ENCODE assay signal across 1 cellular context in the genomic region with DNA sequence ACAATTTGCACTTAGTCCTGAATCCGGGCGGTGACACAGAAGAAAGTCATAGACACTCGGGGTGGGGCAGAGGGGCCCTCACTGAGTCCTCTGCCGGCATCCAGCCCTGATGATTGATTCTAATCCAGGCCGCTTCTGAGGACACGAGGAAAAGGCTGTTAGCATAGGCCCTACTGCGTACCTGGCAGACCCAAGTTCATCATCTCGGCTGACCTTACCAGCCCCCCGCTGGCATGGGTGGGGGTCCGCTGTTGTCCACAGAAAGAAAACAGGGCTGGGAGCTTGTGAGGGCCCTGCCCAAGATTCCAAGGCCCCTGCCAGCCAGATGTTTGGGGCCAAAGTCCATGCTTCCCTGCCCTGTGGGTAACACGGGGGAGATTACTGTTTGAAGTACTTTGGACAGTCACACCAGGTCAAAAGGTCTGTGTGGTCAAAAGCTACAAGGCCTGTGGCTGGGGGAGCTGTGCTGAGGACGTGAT.
TF ChIP-seq lines count a peak whose summit lies in the region.

No MANE protein-coding gene starts in this region.

TF ChIP-seq in HepG2, 621 proteins besides CTCF, POLR2A, EP300 and RAD21 (continued from another document and continues in another):
- TF ChIP-seq, protein P1, sequence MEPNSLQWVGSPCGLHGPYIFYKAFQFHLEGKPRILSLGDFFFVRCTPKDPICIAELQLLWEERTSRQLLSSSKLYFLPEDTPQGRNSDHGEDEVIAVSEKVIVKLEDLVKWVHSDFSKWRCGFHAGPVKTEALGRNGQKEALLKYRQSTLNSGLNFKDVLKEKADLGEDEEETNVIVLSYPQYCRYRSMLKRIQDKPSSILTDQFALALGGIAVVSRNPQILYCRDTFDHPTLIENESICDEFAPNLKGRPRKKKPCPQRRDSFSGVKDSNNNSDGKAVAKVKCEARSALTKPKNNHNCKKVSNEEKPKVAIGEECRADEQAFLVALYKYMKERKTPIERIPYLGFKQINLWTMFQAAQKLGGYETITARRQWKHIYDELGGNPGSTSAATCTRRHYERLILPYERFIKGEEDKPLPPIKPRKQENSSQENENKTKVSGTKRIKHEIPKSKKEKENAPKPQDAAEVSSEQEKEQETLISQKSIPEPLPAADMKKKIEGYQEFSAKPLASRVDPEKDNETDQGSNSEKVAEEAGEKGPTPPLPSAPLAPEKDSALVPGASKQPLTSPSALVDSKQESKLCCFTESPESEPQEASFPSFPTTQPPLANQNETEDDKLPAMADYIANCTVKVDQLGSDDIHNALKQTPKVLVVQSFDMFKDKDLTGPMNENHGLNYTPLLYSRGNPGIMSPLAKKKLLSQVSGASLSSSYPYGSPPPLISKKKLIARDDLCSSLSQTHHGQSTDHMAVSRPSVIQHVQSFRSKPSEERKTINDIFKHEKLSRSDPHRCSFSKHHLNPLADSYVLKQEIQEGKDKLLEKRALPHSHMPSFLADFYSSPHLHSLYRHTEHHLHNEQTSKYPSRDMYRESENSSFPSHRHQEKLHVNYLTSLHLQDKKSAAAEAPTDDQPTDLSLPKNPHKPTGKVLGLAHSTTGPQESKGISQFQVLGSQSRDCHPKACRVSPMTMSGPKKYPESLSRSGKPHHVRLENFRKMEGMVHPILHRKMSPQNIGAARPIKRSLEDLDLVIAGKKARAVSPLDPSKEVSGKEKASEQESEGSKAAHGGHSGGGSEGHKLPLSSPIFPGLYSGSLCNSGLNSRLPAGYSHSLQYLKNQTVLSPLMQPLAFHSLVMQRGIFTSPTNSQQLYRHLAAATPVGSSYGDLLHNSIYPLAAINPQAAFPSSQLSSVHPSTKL (CRISPR knock-in tag; IDR thresholded peaks at IDR 0.05), result peak; percentile 98
- TF ChIP-seq STAG1 (CRISPR knock-in tag; IDR thresholded peaks at IDR 0.05), result peak; percentile 23; the same call in 1 of the 2 replicates
- TF ChIP-seq ZNF777 (CRISPR knock-in tag; IDR thresholded peaks at IDR 0.05), result peak; percentile 65; the same call in 1 of the 2 replicates
- TF ChIP-seq, protein P2, sequence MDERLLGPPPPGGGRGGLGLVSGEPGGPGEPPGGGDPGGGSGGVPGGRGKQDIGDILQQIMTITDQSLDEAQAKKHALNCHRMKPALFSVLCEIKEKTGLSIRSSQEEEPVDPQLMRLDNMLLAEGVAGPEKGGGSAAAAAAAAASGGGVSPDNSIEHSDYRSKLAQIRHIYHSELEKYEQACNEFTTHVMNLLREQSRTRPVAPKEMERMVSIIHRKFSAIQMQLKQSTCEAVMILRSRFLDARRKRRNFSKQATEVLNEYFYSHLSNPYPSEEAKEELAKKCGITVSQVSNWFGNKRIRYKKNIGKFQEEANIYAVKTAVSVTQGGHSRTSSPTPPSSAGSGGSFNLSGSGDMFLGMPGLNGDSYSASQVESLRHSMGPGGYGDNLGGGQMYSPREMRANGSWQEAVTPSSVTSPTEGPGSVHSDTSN (CRISPR knock-in tag; IDR thresholded peaks at IDR 0.05), result no peak
- TF ChIP-seq TCF7L2 (IDR thresholded peaks at IDR 0.05; ENCODE audit: low read depth, low read length), result no peak
- TF ChIP-seq ZBTB7B (CRISPR knock-in tag; IDR thresholded peaks at IDR 0.05), result peak; percentile 95; the same call in 1 of the 2 replicates
- no peak for TF ChIP-seq JUND (CRISPR knock-in tag; IDR thresholded peaks at IDR 0.05)
- TF ChIP-seq MEIS2 (CRISPR knock-in tag; IDR thresholded peaks at IDR 0.05), result 0 out of 2 replicates have a peak, but pooled peaks have one; percentile 36
- TF ChIP-seq ZNF263 (CRISPR knock-in tag; IDR thresholded peaks at IDR 0.05), result peak; percentile 35; the same call in 1 of the 2 replicates
- TF ChIP-seq MEF2D (CRISPR knock-in tag; IDR thresholded peaks at IDR 0.05), result no peak; the same call in none of the 2 replicates
- TF ChIP-seq ZNF546 (CRISPR knock-in tag; conservative IDR thresholded peaks at IDR 0.05), result no peak
- TF ChIP-seq, protein P3, sequence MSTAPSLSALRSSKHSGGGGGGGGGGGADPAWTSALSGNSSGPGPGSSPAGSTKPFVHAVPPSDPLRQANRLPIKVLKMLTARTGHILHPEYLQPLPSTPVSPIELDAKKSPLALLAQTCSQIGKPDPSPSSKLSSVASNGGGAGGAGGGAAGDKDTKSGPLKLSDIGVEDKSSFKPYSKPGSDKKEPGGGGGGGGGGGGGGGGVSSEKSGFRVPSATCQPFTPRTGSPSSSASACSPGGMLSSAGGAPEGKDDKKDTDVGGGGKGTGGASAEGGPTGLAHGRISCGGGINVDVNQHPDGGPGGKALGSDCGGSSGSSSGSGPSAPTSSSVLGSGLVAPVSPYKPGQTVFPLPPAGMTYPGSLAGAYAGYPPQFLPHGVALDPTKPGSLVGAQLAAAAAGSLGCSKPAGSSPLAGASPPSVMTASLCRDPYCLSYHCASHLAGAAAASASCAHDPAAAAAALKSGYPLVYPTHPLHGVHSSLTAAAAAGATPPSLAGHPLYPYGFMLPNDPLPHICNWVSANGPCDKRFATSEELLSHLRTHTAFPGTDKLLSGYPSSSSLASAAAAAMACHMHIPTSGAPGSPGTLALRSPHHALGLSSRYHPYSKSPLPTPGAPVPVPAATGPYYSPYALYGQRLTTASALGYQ (CRISPR knock-in tag; IDR thresholded peaks at IDR 0.05), result peak; percentile 83; the same call in 1 of the 2 replicates
- no peak; the same call in 1 of the 2 replicates for TF ChIP-seq ARNT2 (CRISPR knock-in tag; IDR thresholded peaks at IDR 0.05; ENCODE audit: low read depth)
- no peak for TF ChIP-seq EZH2 (conservative IDR thresholded peaks at IDR 0.05; ENCODE audit: low read depth, low read length)
- peak; percentile 95 for TF ChIP-seq TEAD3 (CRISPR knock-in tag; optimal IDR thresholded peaks at IDR 0.05; ENCODE audit: borderline replicate concordance)
- no peak for TF ChIP-seq GABPA (IDR thresholded peaks at IDR 0.05; ENCODE audit: low read depth, low read length)
- no peak for TF ChIP-seq GABPA (CRISPR knock-in tag; IDR thresholded peaks at IDR 0.05; ENCODE audit: low read depth)
- peak; percentile 79; the same call in 1 of the 2 replicates for TF ChIP-seq ZNF431 (CRISPR knock-in tag; IDR thresholded peaks at IDR 0.05; ENCODE audit: borderline replicate concordance, low read depth)
- TF ChIP-seq PAF1 (CRISPR knock-in tag; IDR thresholded peaks at IDR 0.05), result no peak
- TF ChIP-seq ZNF101 (CRISPR knock-in tag; IDR thresholded peaks at IDR 0.05; ENCODE audit: borderline replicate concordance, low read depth), result no peak
- TF ChIP-seq ZNF33B (CRISPR knock-in tag; IDR thresholded peaks at IDR 0.05), result no peak
- TF ChIP-seq ONECUT2 (CRISPR knock-in tag; IDR thresholded peaks at IDR 0.05), result no peak
- TF ChIP-seq CENPT (CRISPR knock-in tag; IDR thresholded peaks at IDR 0.05; ENCODE audit: low read depth), result no peak
- TF ChIP-seq, protein P4, sequence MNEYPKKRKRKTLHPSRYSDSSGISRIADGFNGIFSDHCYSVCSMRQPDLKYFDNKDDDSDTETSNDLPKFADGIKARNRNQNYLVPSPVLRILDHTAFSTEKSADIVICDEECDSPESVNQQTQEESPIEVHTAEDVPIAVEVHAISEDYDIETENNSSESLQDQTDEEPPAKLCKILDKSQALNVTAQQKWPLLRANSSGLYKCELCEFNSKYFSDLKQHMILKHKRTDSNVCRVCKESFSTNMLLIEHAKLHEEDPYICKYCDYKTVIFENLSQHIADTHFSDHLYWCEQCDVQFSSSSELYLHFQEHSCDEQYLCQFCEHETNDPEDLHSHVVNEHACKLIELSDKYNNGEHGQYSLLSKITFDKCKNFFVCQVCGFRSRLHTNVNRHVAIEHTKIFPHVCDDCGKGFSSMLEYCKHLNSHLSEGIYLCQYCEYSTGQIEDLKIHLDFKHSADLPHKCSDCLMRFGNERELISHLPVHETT (CRISPR knock-in tag; conservative IDR thresholded peaks at IDR 0.05), result 0 out of 2 replicates have a peak, but pooled peaks have one; percentile 25
- TF ChIP-seq, protein P5, sequence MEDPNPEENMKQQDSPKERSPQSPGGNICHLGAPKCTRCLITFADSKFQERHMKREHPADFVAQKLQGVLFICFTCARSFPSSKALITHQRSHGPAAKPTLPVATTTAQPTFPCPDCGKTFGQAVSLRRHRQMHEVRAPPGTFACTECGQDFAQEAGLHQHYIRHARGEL (CRISPR knock-in tag; IDR thresholded peaks at IDR 0.05), result no peak
- TF ChIP-seq MLLT10 (CRISPR knock-in tag; IDR thresholded peaks at IDR 0.05), result no peak
- peak; percentile 19; the same call in 1 of the 2 replicates for TF ChIP-seq TRIM24 (CRISPR knock-in tag; IDR thresholded peaks at IDR 0.05)
- peak in 1 of 2 experiments; percentile 91; a peak in 1 of 4 replicates for TF ChIP-seq KLF16 (CRISPR knock-in tag; IDR thresholded peaks at IDR 0.05)
- TF ChIP-seq TBX3 (IDR thresholded peaks at IDR 0.05; ENCODE audit: borderline replicate concordance), result no peak; the same call in 1 of the 2 replicates
- TF ChIP-seq, protein P6, sequence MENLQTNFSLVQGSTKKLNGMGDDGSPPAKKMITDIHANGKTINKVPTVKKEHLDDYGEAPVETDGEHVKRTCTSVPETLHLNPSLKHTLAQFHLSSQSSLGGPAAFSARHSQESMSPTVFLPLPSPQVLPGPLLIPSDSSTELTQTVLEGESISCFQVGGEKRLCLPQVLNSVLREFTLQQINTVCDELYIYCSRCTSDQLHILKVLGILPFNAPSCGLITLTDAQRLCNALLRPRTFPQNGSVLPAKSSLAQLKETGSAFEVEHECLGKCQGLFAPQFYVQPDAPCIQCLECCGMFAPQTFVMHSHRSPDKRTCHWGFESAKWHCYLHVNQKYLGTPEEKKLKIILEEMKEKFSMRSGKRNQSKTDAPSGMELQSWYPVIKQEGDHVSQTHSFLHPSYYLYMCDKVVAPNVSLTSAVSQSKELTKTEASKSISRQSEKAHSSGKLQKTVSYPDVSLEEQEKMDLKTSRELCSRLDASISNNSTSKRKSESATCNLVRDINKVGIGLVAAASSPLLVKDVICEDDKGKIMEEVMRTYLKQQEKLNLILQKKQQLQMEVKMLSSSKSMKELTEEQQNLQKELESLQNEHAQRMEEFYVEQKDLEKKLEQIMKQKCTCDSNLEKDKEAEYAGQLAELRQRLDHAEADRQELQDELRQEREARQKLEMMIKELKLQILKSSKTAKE (CRISPR knock-in tag; IDR thresholded peaks at IDR 0.05; ENCODE audit: borderline replicate concordance), result peak; percentile 92
- TF ChIP-seq POGZ (CRISPR knock-in tag; IDR thresholded peaks at IDR 0.05), result no peak
- TF ChIP-seq ZNF598 (CRISPR knock-in tag; IDR thresholded peaks at IDR 0.05; ENCODE audit: borderline replicate concordance), result no peak
- no peak for TF ChIP-seq MTA3 (CRISPR knock-in tag; IDR thresholded peaks at IDR 0.05)
- no peak for TF ChIP-seq SMARCC2 (IDR thresholded peaks at IDR 0.05)
- no peak for TF ChIP-seq ZNF234 (CRISPR knock-in tag; conservative IDR thresholded peaks at IDR 0.05)
- TF ChIP-seq CBX5 (CRISPR knock-in tag; IDR thresholded peaks at IDR 0.05; ENCODE audit: borderline replicate concordance), result peak; percentile 92
- TF ChIP-seq ZNF841 (CRISPR knock-in tag; IDR thresholded peaks at IDR 0.05; ENCODE audit: borderline replicate concordance), result no peak
- TF ChIP-seq ZNF260 (CRISPR knock-in tag; IDR thresholded peaks at IDR 0.05; ENCODE audit: borderline replicate concordance, low read depth), result no peak
- no peak for TF ChIP-seq KLF13 (CRISPR knock-in tag; IDR thresholded peaks at IDR 0.05)
- TF ChIP-seq, protein P7, sequence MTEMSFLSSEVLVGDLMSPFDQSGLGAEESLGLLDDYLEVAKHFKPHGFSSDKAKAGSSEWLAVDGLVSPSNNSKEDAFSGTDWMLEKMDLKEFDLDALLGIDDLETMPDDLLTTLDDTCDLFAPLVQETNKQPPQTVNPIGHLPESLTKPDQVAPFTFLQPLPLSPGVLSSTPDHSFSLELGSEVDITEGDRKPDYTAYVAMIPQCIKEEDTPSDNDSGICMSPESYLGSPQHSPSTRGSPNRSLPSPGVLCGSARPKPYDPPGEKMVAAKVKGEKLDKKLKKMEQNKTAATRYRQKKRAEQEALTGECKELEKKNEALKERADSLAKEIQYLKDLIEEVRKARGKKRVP (CRISPR knock-in tag; IDR thresholded peaks at IDR 0.05), result peak in 1 of 2 experiments; percentile 67; a peak in 1 of 4 replicates
- TF ChIP-seq SKI (IDR thresholded peaks at IDR 0.05; ENCODE audit: partially characterized antibody), result peak; percentile 90
- no peak for TF ChIP-seq SETDB1 (CRISPR knock-in tag; IDR thresholded peaks at IDR 0.05; ENCODE audit: borderline replicate concordance)
- TF ChIP-seq, protein P8, sequence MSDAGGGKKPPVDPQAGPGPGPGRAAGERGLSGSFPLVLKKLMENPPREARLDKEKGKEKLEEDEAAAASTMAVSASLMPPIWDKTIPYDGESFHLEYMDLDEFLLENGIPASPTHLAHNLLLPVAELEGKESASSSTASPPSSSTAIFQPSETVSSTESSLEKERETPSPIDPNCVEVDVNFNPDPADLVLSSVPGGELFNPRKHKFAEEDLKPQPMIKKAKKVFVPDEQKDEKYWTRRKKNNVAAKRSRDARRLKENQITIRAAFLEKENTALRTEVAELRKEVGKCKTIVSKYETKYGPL (CRISPR knock-in tag; IDR thresholded peaks at IDR 0.05), result no peak
- TF ChIP-seq RARA (CRISPR knock-in tag; IDR thresholded peaks at IDR 0.05), result peak; percentile 99
- peak; percentile 96 for TF ChIP-seq MED1 (CRISPR knock-in tag; IDR thresholded peaks at IDR 0.05)
- TF ChIP-seq ZFP82 (CRISPR knock-in tag; IDR thresholded peaks at IDR 0.05; ENCODE audit: borderline replicate concordance), result no peak
- TF ChIP-seq BRCA1 (CRISPR knock-in tag; IDR thresholded peaks at IDR 0.05), result peak; percentile 66; the same call in 1 of the 2 replicates
